Comparison of ENCODE assay signal across 20 cellular contexts in genomic region chr11:73818838-73819237, GRCh38. TPM values are rescaled to one million over a fixed set of nuclear protein-coding genes. Genes with fewer than 3 reads are reported as not detected.
DNase-seq lines count a peak whose midpoint lies in the region; ATAC-seq, FAIRE-seq and TF ChIP-seq lines count a peak whose summit lies in the region.
"Had no signal": no experiment of that assay in that cellular context is flagged by ENCODE, and none has a peak within 500 bp of the region (broad histone marks: within the 10 kb centered on the region; RNA-seq: fewer than 3 reads in every experiment).

No MANE protein-coding gene starts in this region.

- H3K4me1 ChIP-seq in mesenchymal stem cell (ENCODE audit: control insufficient read depth, insufficient read depth, low read depth, low read length): no peaks in the 10 kb centered on the region
- H3K4me1 ChIP-seq: SJSA1, upper lobe of right lung had no signal

- H3K9me3 ChIP-seq in mesenchymal stem cell (ENCODE audit: control insufficient read depth, low read length): no peaks in the 10 kb centered on the region
- H3K9me3 ChIP-seq: SJSA1, upper lobe of right lung had no signal

- no peak overlapping the region for H3K18ac ChIP-seq in mesenchymal stem cell (ENCODE audit: low read depth in 1 of 2, low read length in 2 of 2)

- H2BK15ac ChIP-seq in mesenchymal stem cell (ENCODE audit: low read depth, poor library complexity, severe bottlenecking): no peak overlapping the region

- no peaks in the 10 kb centered on the region for H3K36me3 ChIP-seq in mesenchymal stem cell (ENCODE audit: control insufficient read depth in 1 of 2, insufficient read depth in 2 of 2, low read depth in 1 of 2, low read length in 2 of 2)
- H3K36me3 ChIP-seq: SJSA1, upper lobe of right lung had no signal

- H3K4me2 ChIP-seq in mesenchymal stem cell (ENCODE audit: low read length, poor library complexity, severe bottlenecking): no peak overlapping the region

- DNase-seq in Daoy (ENCODE audit: low read depth) (peak; percentile 23), HTR-8/SVneo (ENCODE audit: insufficient read length, low spot score) (peak; percentile 45), cardiac fibroblast (ENCODE audit: low read depth in 2 of 2) (peak; percentile 15 to 26), mesenchymal stem cell (peak; percentile 63), AML-193 (lab: John Stamatoyannopoulos, UW) (no peak), MV-4-11 (lab: John Stamatoyannopoulos, UW) (no peak), mucosa of gallbladder (ENCODE audit: low spot score) (no peak)
- DNase-seq: activated CD4-positive, alpha-beta T cell treated with anti-CD3 and anti-CD28 coated beads, Interleukin-2, amount 50 U/mL, for 4 hours; C1 segment of cervical spinal cord; DMS53; dorsolateral prefrontal cortex; foreskin melanocyte; KG1; stimulated activated naive CD4-positive, alpha-beta T cell; upper lobe of right lung had no signal

- H3K9ac ChIP-seq in mesenchymal stem cell (ENCODE audit: low read length): no peak overlapping the region

- H4K8ac ChIP-seq in mesenchymal stem cell (ENCODE audit: low read length): no peak overlapping the region

- H2AFZ ChIP-seq in mesenchymal stem cell (ENCODE audit: low read depth, low read length): no peak overlapping the region

- H3K27ac ChIP-seq in mesenchymal stem cell (ENCODE audit: low read length, poor library complexity, severe bottlenecking): no peak overlapping the region
- H3K27ac ChIP-seq: SJSA1, skin epidermis, upper lobe of right lung had no signal

- H2BK120ac ChIP-seq in mesenchymal stem cell (ENCODE audit: low read depth, low read length): no peak overlapping the region

- ATAC-seq in GM21737 (IDR thresholded peaks at IDR 0.05; ENCODE audit: unreplicated experiment): no peak
- ATAC-seq: upper lobe of right lung had no signal

- no peak for FAIRE-seq in HTR-8/SVneo (lab: Jason Lieb, UNC)
- FAIRE-seq: H54, islet of Langerhans had no signal

- H3K23ac ChIP-seq in mesenchymal stem cell (ENCODE audit: low read length in 2 of 2): no peak overlapping the region

- no peak overlapping the region for H2AK5ac ChIP-seq in mesenchymal stem cell (ENCODE audit: low read length, severe bottlenecking)

- no peaks in the 10 kb centered on the region for H3K27me3 ChIP-seq in mesenchymal stem cell (ENCODE audit: control insufficient read depth in 1 of 2, insufficient read depth in 1 of 2, low read length in 2 of 2)
- H3K27me3 ChIP-seq: dorsolateral prefrontal cortex, SJSA1, upper lobe of right lung had no signal

- H2BK12ac ChIP-seq in mesenchymal stem cell (ENCODE audit: low read length in 2 of 2): no peak overlapping the region

- TF ChIP-seq CTCF in cardiac fibroblast (IDR thresholded peaks at IDR 0.05; ENCODE audit: low read depth, low read length): no peak

- H3K79me1 ChIP-seq in mesenchymal stem cell (replicated peaks; ENCODE audit: low read length, poor library complexity, severe bottlenecking): peaks cover 26% of the 10 kb centered on the region

- no peak overlapping the region for H4K91ac ChIP-seq in mesenchymal stem cell (ENCODE audit: low read length)

- H3K4me3 ChIP-seq in cardiac fibroblast (replicated peaks in 1 of 2; ENCODE audit: low read depth in 2 of 2, low read length in 2 of 2) (no peak overlapping the region), mesenchymal stem cell (ENCODE audit: insufficient read depth in 1 of 2, low read depth in 1 of 2, low read length in 2 of 2) (no peak overlapping the region)
- H3K4me3 ChIP-seq: dorsolateral prefrontal cortex, SJSA1, skin epidermis, upper lobe of right lung had no signal

- no peak overlapping the region for H2BK5ac ChIP-seq in mesenchymal stem cell (ENCODE audit: low read depth, low read length, poor library complexity, severe bottlenecking)

- H3K14ac ChIP-seq in mesenchymal stem cell (ENCODE audit: low read length in 2 of 2): no peak overlapping the region

- no peak overlapping the region for H3K4ac ChIP-seq in mesenchymal stem cell (ENCODE audit: low read depth in 1 of 2, low read length in 2 of 2)

RNA-seq across cellular contexts. Expression of gene MRPL48, which starts 31.2 kb away (rescaled TPM):
- total RNA-seq in Daoy (2014; rRNA removed; shearing (Covaris generic)): 31.0 and 43.2 TPM in 2 replicates
- polyA plus RNA-seq in mesenchymal stem cell (2013, experiment 1 of 2): 42.8 TPM
- 43.4 TPM for polyA plus RNA-seq in mesenchymal stem cell (2013, experiment 2 of 2)
- 28.1 TPM for total RNA-seq in mucosa of gallbladder

RNA-seq across cellular contexts. Expression of gene COA4, which starts 57.8 kb away (rescaled TPM):
- 102 and 109 TPM in 2 replicates for total RNA-seq in Daoy (2014; rRNA removed; shearing (Covaris generic))
- polyA plus RNA-seq in mesenchymal stem cell (2013, experiment 1 of 2): 100 TPM
- 102 TPM for polyA plus RNA-seq in mesenchymal stem cell (2013, experiment 2 of 2)
- total RNA-seq in mucosa of gallbladder: 76.3 TPM

RNA-seq across cellular contexts. Expression of gene PAAF1, which starts 58.0 kb away (rescaled TPM):
- total RNA-seq in Daoy (2014; rRNA removed; shearing (Covaris generic)): 13.9 and 14.3 TPM in 2 replicates
- 17.8 TPM for polyA plus RNA-seq in mesenchymal stem cell (2013, experiment 1 of 2)
- polyA plus RNA-seq in mesenchymal stem cell (2013, experiment 2 of 2): 16.6 TPM
- 19.5 TPM for total RNA-seq in mucosa of gallbladder

RNA-seq across cellular contexts. Expression of gene RAB6A, which starts 58.0 kb away (rescaled TPM):
- total RNA-seq in Daoy (2014; rRNA removed; shearing (Covaris generic)): 46.0 and 57.3 TPM in 2 replicates
- 121 TPM for polyA plus RNA-seq in mesenchymal stem cell (2013, experiment 1 of 2)
- polyA plus RNA-seq in mesenchymal stem cell (2013, experiment 2 of 2): 123 TPM
- total RNA-seq in mucosa of gallbladder: 168 TPM

Comparison
In these comparisons a context has a peak if more than half of its experiments do, and no peak if none do; other contexts are left out.
1. DNase-seq: peak in Daoy (single experiment), HTR-8/SVneo (single experiment), cardiac fibroblast (2 of 2) and mesenchymal stem cell (single experiment); none in AML-193 (0 of 2), MV-4-11 (single experiment) and mucosa of gallbladder (single experiment).